ENCODE assay signal across 12 cellular contexts in the genomic region with DNA sequence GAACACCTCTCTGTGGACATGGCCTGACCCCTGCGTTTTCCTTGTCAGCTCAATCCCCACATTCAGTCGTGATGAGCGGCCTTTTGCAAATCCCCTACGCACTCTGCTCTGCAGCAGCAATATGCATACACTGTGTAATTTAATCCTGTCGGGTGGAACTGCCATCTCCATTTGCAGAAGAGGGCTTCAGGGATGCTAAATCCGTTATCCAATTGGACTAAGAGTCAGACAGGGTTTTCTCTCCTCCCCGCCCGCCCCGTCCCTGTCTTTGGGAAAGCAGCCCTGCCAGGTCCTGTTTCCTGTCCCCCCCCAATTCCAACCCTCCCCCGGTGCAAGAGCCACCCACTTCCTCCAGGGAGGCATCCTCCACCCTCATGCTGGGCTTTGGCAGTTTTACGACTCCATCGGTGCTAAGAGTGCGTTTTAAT. TPM values are rescaled to one million over a fixed set of nuclear protein-coding genes. Genes with fewer than 3 reads are reported as not detected.
DNase-seq lines count a peak whose midpoint lies in the region; ATAC-seq and TF ChIP-seq lines count a peak whose summit lies in the region.
"Had no signal": no experiment of that assay in that cellular context is flagged by ENCODE, and none has a peak within 500 bp of the region (broad histone marks: within the 10 kb centered on the region; RNA-seq: fewer than 3 reads in every experiment).

No MANE protein-coding gene starts in this region.

- no peak overlapping the region for H3K27ac ChIP-seq in GM23338 (ENCODE audit: low read depth)
- no peak overlapping the region for H3K27ac ChIP-seq in heart left ventricle
- peak overlapping the region in 2 of 4 donors; percentile 18 to 27 for H3K27ac ChIP-seq in sigmoid colon

- no peaks in the 10 kb centered on the region for H3K79me2 ChIP-seq in GM23338 (replicated peaks; ENCODE audit: insufficient read depth)

- ATAC-seq in GM23338, result no peak
- ATAC-seq in heart left ventricle, result peak; percentile 39 to 59 (median 45)
- ATAC-seq: GM12878, natural killer cell had no signal

- no peaks in the 10 kb centered on the region for H3K27me3 ChIP-seq in GM23338 (ENCODE audit: insufficient read depth)
- H3K27me3 ChIP-seq in heart left ventricle, result no peaks in the 10 kb centered on the region
- no peaks in the 10 kb centered on the region for H3K27me3 ChIP-seq in sigmoid colon

- no peak for TF ChIP-seq EP300 in sigmoid colon (IDR thresholded peaks at IDR 0.05)

- H3K27me3 Mint-ChIP-seq in GM23338 (ENCODE audit: insufficient read depth, low read depth, poor library complexity), result peaks cover 19% of the 10 kb centered on the region

- H3K27ac Mint-ChIP-seq in GM23338, result no peak overlapping the region
- H3K27ac Mint-ChIP-seq: activated B cell treated with CpG ODN at 0.5 μM for 24 hours, natural killer cell had no signal

- 22 to 39% (median 27%) methylated on average over 13 of the region's 13 CpGs for WGBS in heart left ventricle, 4 donors
- WGBS in sigmoid colon, 2 donors, result 27 to 47% methylated on average over 13 of the region's 13 CpGs

- TF ChIP-seq POLR2A in heart left ventricle (IDR thresholded peaks at IDR 0.05), result no peak
- TF ChIP-seq POLR2A in sigmoid colon (IDR thresholded peaks at IDR 0.05), result no peak

- H3K36me3 ChIP-seq in GM23338 (ENCODE audit: insufficient read depth), result no peaks in the 10 kb centered on the region
- no peaks in the 10 kb centered on the region for H3K36me3 ChIP-seq in heart left ventricle
- H3K36me3 ChIP-seq in sigmoid colon, result no peaks in the 10 kb centered on the region

- no peak for TF ChIP-seq CTCF in GM23338 (conservative IDR thresholded peaks at IDR 0.05; ENCODE audit: low read depth in 2 of 2)
- no peak for TF ChIP-seq CTCF in heart left ventricle (IDR thresholded peaks at IDR 0.05)
- TF ChIP-seq CTCF in sigmoid colon (IDR thresholded peaks at IDR 0.05), result no peak

- no peak overlapping the region for H3K4me2 ChIP-seq in GM23338

- intact Hi-C loops in heart left ventricle (cut with DNase I), result loop anchor here in 1 of 10 donors (5.0 kb wide), 1 partner anchor 39 kb away; no protein-coding TSS in a partner anchor
- intact Hi-C loops in sigmoid colon (cut with DNase I), result no loop called here

- peaks cover 12% of the 10 kb centered on the region for H3K4me1 Mint-ChIP-seq in GM23338
- H3K4me1 Mint-ChIP-seq: activated B cell treated with CpG ODN at 0.5 μM for 24 hours, natural killer cell had no signal

- no peak for DNase-seq in GM23338 (ENCODE audit: low spot score)
- DNase-seq in UCSD-AML1 (lab: John Stamatoyannopoulos, UW; ENCODE audit: unreplicated experiment), result peak; percentile 40
- DNase-seq in heart left ventricle, result no peak
- DNase-seq in sigmoid colon, result peak; percentile 64
- no peak for DNase-seq in COR-L47 (lab: John Stamatoyannopoulos, UW)
- DNase-seq in Ammon's horn (ENCODE audit: low spot score), result no peak
- no peak for DNase-seq in OCI-M1 (lab: John Stamatoyannopoulos, UW)
- DNase-seq: activated B cell treated with CpG ODN at 0.5 μM for 24 hours, activated T-cell treated with anti-CD3 and anti-CD28 coated beads for 4 hours, amniotic stem cell, natural killer cell had no signal

- H3K9me3 ChIP-seq in heart left ventricle (peaks cover 0 to 3% (median 0%) of the 10 kb centered on the region in 12 donors), sigmoid colon (no peaks in the 10 kb centered on the region)

- no peak overlapping the region for H3K4me3 Mint-ChIP-seq in GM23338
- H3K4me3 Mint-ChIP-seq: activated B cell treated with CpG ODN at 0.5 μM for 24 hours, natural killer cell had no signal

- H3K9me3 Mint-ChIP-seq in GM23338, result no peaks in the 10 kb centered on the region
- H3K9me3 Mint-ChIP-seq: activated B cell treated with CpG ODN at 0.5 μM for 24 hours, natural killer cell had no signal

- no peaks in the 10 kb centered on the region for H3K36me3 Mint-ChIP-seq in GM23338 (ENCODE audit: low read depth)
- H3K36me3 Mint-ChIP-seq: natural killer cell had no signal

- peaks cover 5% of the 10 kb centered on the region; the same call in 1 of the 2 replicates for H3K4me1 ChIP-seq in GM23338 (ENCODE audit: insufficient read depth)
- H3K4me1 ChIP-seq in heart left ventricle, result peaks cover 0 to 12% (median 0%) of the 10 kb centered on the region in 12 donors
- no peaks in the 10 kb centered on the region for H3K4me1 ChIP-seq in sigmoid colon

- H3K4me3 ChIP-seq in GM23338, result no peak overlapping the region
- no peak overlapping the region for H3K4me3 ChIP-seq in heart left ventricle
- no peak overlapping the region for H3K4me3 ChIP-seq in sigmoid colon
- H3K4me3 ChIP-seq: GM12878 had no signal

- H4K20me1 ChIP-seq in GM23338 (replicated peaks; ENCODE audit: insufficient read depth), result no peaks in the 10 kb centered on the region

- H3K9me2 ChIP-seq in GM23338 (ENCODE audit: insufficient read depth), result peaks cover 4% of the 10 kb centered on the region; the same call in 1 of the 2 replicates

- peak overlapping the region; percentile 66; the same call in 1 of the 2 replicates for H2AFZ ChIP-seq in GM23338

- no peaks in the 10 kb centered on the region for H3F3A ChIP-seq in GM23338 (replicated peaks; ENCODE audit: low read depth)

TF ChIP-seq in GM23338, 12 proteins besides CTCF, POLR2A, EP300 and RAD21 (continues in another document):
- TF ChIP-seq, protein P1, sequence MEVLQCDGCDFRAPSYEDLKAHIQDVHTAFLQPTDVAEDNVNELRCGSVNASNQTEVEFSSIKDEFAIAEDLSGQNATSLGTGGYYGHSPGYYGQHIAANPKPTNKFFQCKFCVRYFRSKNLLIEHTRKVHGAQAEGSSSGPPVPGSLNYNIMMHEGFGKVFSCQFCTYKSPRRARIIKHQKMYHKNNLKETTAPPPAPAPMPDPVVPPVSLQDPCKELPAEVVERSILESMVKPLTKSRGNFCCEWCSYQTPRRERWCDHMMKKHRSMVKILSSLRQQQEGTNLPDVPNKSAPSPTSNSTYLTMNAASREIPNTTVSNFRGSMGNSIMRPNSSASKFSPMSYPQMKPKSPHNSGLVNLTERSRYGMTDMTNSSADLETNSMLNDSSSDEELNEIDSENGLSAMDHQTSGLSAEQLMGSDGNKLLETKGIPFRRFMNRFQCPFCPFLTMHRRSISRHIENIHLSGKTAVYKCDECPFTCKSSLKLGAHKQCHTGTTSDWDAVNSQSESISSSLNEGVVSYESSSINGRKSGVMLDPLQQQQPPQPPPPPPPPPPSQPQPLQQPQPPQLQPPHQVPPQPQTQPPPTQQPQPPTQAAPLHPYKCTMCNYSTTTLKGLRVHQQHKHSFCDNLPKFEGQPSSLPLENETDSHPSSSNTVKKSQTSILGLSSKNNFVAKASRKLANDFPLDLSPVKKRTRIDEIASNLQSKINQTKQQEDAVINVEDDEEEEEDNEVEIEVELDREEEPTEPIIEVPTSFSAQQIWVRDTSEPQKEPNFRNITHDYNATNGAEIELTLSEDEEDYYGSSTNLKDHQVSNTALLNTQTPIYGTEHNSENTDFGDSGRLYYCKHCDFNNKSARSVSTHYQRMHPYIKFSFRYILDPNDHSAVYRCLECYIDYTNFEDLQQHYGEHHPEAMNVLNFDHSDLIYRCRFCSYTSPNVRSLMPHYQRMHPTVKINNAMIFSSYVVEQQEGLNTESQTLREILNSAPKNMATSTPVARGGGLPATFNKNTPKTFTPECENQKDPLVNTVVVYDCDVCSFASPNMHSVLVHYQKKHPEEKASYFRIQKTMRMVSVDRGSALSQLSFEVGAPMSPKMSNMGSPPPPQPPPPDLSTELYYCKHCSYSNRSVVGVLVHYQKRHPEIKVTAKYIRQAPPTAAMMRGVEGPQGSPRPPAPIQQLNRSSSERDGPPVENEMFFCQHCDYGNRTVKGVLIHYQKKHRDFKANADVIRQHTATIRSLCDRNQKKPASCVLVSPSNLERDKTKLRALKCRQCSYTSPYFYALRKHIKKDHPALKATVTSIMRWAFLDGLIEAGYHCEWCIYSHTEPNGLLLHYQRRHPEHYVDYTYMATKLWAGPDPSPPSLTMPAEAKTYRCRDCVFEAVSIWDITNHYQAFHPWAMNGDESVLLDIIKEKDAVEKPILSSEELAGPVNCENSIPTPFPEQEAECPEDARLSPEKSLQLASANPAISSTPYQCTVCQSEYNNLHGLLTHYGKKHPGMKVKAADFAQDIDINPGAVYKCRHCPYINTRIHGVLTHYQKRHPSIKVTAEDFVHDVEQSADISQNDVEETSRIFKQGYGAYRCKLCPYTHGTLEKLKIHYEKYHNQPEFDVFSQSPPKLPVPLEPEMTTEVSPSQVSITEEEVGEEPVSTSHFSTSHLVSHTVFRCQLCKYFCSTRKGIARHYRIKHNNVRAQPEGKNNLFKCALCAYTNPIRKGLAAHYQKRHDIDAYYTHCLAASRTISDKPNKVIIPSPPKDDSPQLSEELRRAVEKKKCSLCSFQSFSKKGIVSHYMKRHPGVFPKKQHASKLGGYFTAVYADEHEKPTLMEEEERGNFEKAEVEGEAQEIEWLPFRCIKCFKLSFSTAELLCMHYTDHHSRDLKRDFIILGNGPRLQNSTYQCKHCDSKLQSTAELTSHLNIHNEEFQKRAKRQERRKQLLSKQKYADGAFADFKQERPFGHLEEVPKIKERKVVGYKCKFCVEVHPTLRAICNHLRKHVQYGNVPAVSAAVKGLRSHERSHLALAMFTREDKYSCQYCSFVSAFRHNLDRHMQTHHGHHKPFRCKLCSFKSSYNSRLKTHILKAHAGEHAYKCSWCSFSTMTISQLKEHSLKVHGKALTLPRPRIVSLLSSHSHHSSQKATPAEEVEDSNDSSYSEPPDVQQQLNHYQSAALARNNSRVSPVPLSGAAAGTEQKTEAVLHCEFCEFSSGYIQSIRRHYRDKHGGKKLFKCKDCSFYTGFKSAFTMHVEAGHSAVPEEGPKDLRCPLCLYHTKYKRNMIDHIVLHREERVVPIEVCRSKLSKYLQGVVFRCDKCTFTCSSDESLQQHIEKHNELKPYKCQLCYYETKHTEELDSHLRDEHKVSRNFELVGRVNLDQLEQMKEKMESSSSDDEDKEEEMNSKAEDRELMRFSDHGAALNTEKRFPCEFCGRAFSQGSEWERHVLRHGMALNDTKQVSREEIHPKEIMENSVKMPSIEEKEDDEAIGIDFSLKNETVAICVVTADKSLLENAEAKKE (CRISPR knock-in tag; IDR thresholded peaks at IDR 0.05), result no peak
- TF ChIP-seq, protein P2, sequence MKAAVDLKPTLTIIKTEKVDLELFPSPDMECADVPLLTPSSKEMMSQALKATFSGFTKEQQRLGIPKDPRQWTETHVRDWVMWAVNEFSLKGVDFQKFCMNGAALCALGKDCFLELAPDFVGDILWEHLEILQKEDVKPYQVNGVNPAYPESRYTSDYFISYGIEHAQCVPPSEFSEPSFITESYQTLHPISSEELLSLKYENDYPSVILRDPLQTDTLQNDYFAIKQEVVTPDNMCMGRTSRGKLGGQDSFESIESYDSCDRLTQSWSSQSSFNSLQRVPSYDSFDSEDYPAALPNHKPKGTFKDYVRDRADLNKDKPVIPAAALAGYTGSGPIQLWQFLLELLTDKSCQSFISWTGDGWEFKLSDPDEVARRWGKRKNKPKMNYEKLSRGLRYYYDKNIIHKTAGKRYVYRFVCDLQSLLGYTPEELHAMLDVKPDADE (IDR thresholded peaks at IDR 0.05), result no peak
- no peak for TF ChIP-seq POLR2AphosphoS5 (IDR thresholded peaks at IDR 0.05; ENCODE audit: low read depth)

RNA-seq across cellular contexts. Expression of gene ASAP2, which starts 53.6 kb away (rescaled TPM):
- total RNA-seq in GM23338 (2014; rRNA removed; shearing (Covaris generic)), result 15.6 and 16.5 TPM in 2 replicates
- polyA plus RNA-seq in GM23338 (2016; fragmentation: Nextera tagmentation; extraction: Ambion mirVana) (2.6 and 3.2 TPM in 2 replicates), heart left ventricle (1 to 10 TPM; 6.7 to 8.0 TPM), sigmoid colon (10 to 100 TPM; 15.1 to 31.7 (median 25.8) TPM)
- total RNA-seq in heart left ventricle (10 to 100 TPM in 7 of 9 donors, 1 to 10 TPM in 2; 7.4 to 17.0 (median 12.9) TPM), sigmoid colon (10 to 100 TPM; 22.1 to 56.5 (median 26.5) TPM)
- total RNA-seq: activated B cell treated with CpG ODN at 0.5 μM for 24 hours had no signal

Comparison
In these comparisons a context has a peak if more than half of its experiments do, and no peak if none do; other contexts are left out.
1. DNase-seq: peak in UCSD-AML1 (single experiment) and sigmoid colon (single experiment); none in GM23338 (single experiment), heart left ventricle (0 of 5), COR-L47 (single experiment), Ammon's horn (single experiment) and OCI-M1 (single experiment).